8 cellular contexts compared by ENCODE assay signal in genomic region chr2:27442282-27442980, GRCh38. TPM values are rescaled to one million over a fixed set of nuclear protein-coding genes. Genes with fewer than 3 reads are reported as not detected.
DNase-seq lines count a peak whose midpoint lies in the region; ATAC-seq and TF ChIP-seq lines count a peak whose summit lies in the region.

A gene with protein sequence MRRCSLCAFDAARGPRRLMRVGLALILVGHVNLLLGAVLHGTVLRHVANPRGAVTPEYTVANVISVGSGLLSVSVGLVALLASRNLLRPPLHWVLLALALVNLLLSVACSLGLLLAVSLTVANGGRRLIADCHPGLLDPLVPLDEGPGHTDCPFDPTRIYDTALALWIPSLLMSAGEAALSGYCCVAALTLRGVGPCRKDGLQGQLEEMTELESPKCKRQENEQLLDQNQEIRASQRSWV (plus strand): TSS chr2:27442381. CDS start chr2:27442413, 32 bp downstream.

- no peak for TF ChIP-seq CTCF in HEK293 (tag by site-specific recombination; IDR thresholded peaks at IDR 0.05)
- TF ChIP-seq CTCF in upper lobe of right lung (IDR thresholded peaks at IDR 0.05): no peak

- H3K27ac ChIP-seq in HEK293 (ENCODE audit: extremely low read depth, low read depth, low read length): 0 out of 2 replicates have a peak within 1 kb of the TSS, but pooled peaks have one; percentile 9
- no peak within 1 kb of the TSS for H3K27ac ChIP-seq in effector memory CD4-positive, alpha-beta T cell (ENCODE audit: insufficient read depth, low read length, poor library complexity, severe bottlenecking)
- H3K27ac ChIP-seq in upper lobe of right lung: peak within 1 kb of the TSS; percentile 58

- H3K36me3 Mint-ChIP-seq in naive thymus-derived CD8-positive, alpha-beta T cell: peaks cover 0 to 61% (median 28%) of the 10 kb centered on the region in 3 donors

- H3K27me3 ChIP-seq in effector memory CD4-positive, alpha-beta T cell (replicated peaks; ENCODE audit: control insufficient read depth, insufficient read depth, low read length, poor library complexity, severe bottlenecking): no peaks in the 10 kb centered on the region
- H3K27me3 ChIP-seq in upper lobe of right lung: no peaks in the 10 kb centered on the region

- DNase-seq in T-helper 9 cell: peak; percentile 41
- peak; percentile 25 to 42 (median 36) for DNase-seq in effector memory CD4-positive, alpha-beta T cell
- DNase-seq in naive thymus-derived CD8-positive, alpha-beta T cell: peak in 8 of 10 donors; percentile 16 to 79 (median 40)
- DNase-seq in upper lobe of right lung: peak; percentile 88
- DNase-seq in NCI-H1092 treated with DMSO at 0.1 percent for 48 hours (lab: John Stamatoyannopoulos, UW): no peak
- DNase-seq in DMS114 treated with DMSO at 0.1 percent for 48 hours (lab: John Stamatoyannopoulos, UW; ENCODE audit: unreplicated experiment): no peak

- H3K4me3 Mint-ChIP-seq in naive thymus-derived CD8-positive, alpha-beta T cell: peak within 1 kb of the TSS in 2 of 10 donors; percentile 48

- H3K4me3 ChIP-seq in HEK293 (ENCODE audit: low read depth, low read length) (no peak within 1 kb of the TSS), upper lobe of right lung (peak within 1 kb of the TSS; percentile 41)
- no peak within 1 kb of the TSS for H3K4me3 ChIP-seq in effector memory CD4-positive, alpha-beta T cell (ENCODE audit: insufficient read depth, low read depth, low read length, poor library complexity, severe bottlenecking)

- POLR2A ChIA-PET in HEK293 (lab: Yijun Ruan, JAX): interaction anchor here (1.0 to 1.2 kb wide), 2 partner anchors 13 to 14 kb away, joined by 3 read pairs; partner anchors contain the start of gene NRBP1
- POLR2A ChIA-PET in naive thymus-derived CD8-positive, alpha-beta T cell (lab: Charles Lee): interaction anchor here (1.5 kb wide), 1 partner anchor 10 kb away, joined by 3 read pairs; no protein-coding TSS in a partner anchor

- peak within 1 kb of the TSS in 9 of 10 donors; percentile 3 to 93 (median 55) for H3K27ac Mint-ChIP-seq in naive thymus-derived CD8-positive, alpha-beta T cell

- ATAC-seq in naive thymus-derived CD8-positive, alpha-beta T cell: peak; percentile 43 to 82
- peak; percentile 96 for ATAC-seq in upper lobe of right lung
- no peak for ATAC-seq in HG03108 (IDR thresholded peaks at IDR 0.05; ENCODE audit: unreplicated experiment)

- CTCF ChIA-PET in HEK293 (lab: Yijun Ruan, JAX): no interaction called here

- no peaks in the 10 kb centered on the region for H3K4me1 ChIP-seq in HEK293 (ENCODE audit: control insufficient read depth, insufficient read depth, low read length)
- no peaks in the 10 kb centered on the region for H3K4me1 ChIP-seq in effector memory CD4-positive, alpha-beta T cell (ENCODE audit: control insufficient read depth, insufficient read depth, low read length, poor library complexity, severe bottlenecking)
- no peaks in the 10 kb centered on the region for H3K4me1 ChIP-seq in upper lobe of right lung

- H3K4me1 Mint-ChIP-seq in naive thymus-derived CD8-positive, alpha-beta T cell: peaks cover 0 to 7% (median 6%) of the 10 kb centered on the region in 4 donors

- H3K36me3 ChIP-seq in HEK293 (ENCODE audit: control insufficient read depth in 2 of 2, insufficient read depth in 1 of 2, low read length in 2 of 2) (peaks cover 24 to 75% of the 10 kb centered on the region in 2 experiments), upper lobe of right lung (peaks cover 49% of the 10 kb centered on the region)
- H3K36me3 ChIP-seq in effector memory CD4-positive, alpha-beta T cell (ENCODE audit: control insufficient read depth, insufficient read depth, low read length): peaks cover 54% of the 10 kb centered on the region

- no peaks in the 10 kb centered on the region for H3K9me3 ChIP-seq in HEK293 (ENCODE audit: control insufficient read depth, insufficient read depth, low read depth, low read length)
- no peaks in the 10 kb centered on the region for H3K9me3 ChIP-seq in effector memory CD4-positive, alpha-beta T cell (ENCODE audit: control insufficient read depth, low read length)
- no peaks in the 10 kb centered on the region for H3K9me3 ChIP-seq in upper lobe of right lung

- intact Hi-C loops in upper lobe of right lung (cut with DNase I): no loop called here

- H3K27me3 Mint-ChIP-seq in naive thymus-derived CD8-positive, alpha-beta T cell: no peaks in the 10 kb centered on the region

- no peaks in the 10 kb centered on the region for H3K9me3 Mint-ChIP-seq in naive thymus-derived CD8-positive, alpha-beta T cell

TF ChIP-seq in HEK293, 187 proteins besides CTCF, POLR2A, EP300 and RAD21:
- no peak for TF ChIP-seq ZNF302 (tag by site-specific recombination; IDR thresholded peaks at IDR 0.05; ENCODE audit: low read depth)
- no peak for TF ChIP-seq ZNF112 (tag by site-specific recombination; IDR thresholded peaks at IDR 0.05)
- TF ChIP-seq ZNF221 (tag by site-specific recombination; IDR thresholded peaks at IDR 0.05; ENCODE audit: borderline replicate concordance): no peak
- TF ChIP-seq PRDM4 (tag by site-specific recombination; IDR thresholded peaks at IDR 0.05): no peak
- no peak for TF ChIP-seq ZNF621 (tag by site-specific recombination; IDR thresholded peaks at IDR 0.05)
- no peak for TF ChIP-seq HOXC10 (CRISPR knock-in tag; IDR thresholded peaks at IDR 0.05)

RNA-seq across cellular contexts. Expression of the gene that starts here (rescaled TPM):
- 10 to 100 TPM; 20.9 to 23.7 TPM for total RNA-seq in naive thymus-derived CD8-positive, alpha-beta T cell
- polyA plus RNA-seq in naive thymus-derived CD8-positive, alpha-beta T cell: 1 to 10 TPM; 3.1 to 3.9 (median 3.6) TPM
- 22.5 TPM for total RNA-seq in upper lobe of right lung

Comparison
In these comparisons a context has a peak if more than half of its experiments do, and no peak if none do; other contexts are left out.
1. DNase-seq: peak in T-helper 9 cell (single experiment), effector memory CD4-positive, alpha-beta T cell (3 of 3), naive thymus-derived CD8-positive, alpha-beta T cell (8 of 10) and upper lobe of right lung (single experiment); none in NCI-H1092 treated with DMSO at 0.1 percent for 48 hours (single experiment) and DMS114 treated with DMSO at 0.1 percent for 48 hours (single experiment).